ENCODE assay signal across 1 cellular context in the genomic region with DNA sequence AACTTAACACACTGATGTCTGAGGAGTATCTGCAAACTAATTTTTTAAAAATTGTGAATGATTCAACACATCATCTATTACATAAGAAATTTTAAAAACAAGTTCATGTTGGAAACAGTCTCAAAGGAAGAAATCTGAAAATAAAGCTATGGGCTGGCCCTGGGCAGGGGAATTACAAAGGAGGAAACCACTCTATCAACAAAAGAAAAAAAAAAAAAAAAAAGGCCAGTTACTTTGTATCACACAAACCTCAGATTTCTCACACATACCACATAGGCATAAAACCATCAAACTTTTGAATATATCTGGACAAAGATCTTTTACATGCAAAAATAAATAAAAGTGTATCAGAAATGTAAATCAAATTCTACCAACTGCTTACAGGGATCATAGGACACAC.
TF ChIP-seq lines count a peak whose summit lies in the region.

No MANE protein-coding gene starts in this region.

TF ChIP-seq in HCT116, 20 proteins besides CTCF, POLR2A, EP300 and RAD21 (continued from another document):
- no peak for TF ChIP-seq POLR2AphosphoS5 (IDR thresholded peaks at IDR 0.05; ENCODE audit: low read depth, low read length)
- no peak for TF ChIP-seq EZH2phosphoT487 (IDR thresholded peaks at IDR 0.05; ENCODE audit: borderline replicate concordance)
- TF ChIP-seq SP1 (IDR thresholded peaks at IDR 0.05; ENCODE audit: low read depth) = no peak
- TF ChIP-seq, protein P1, sequence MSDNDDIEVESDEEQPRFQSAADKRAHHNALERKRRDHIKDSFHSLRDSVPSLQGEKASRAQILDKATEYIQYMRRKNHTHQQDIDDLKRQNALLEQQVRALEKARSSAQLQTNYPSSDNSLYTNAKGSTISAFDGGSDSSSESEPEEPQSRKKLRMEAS (IDR thresholded peaks at IDR 0.05) = no peak
- no peak for TF ChIP-seq ZNF274 (IDR thresholded peaks at IDR 0.05; ENCODE audit: low read depth, low read length)
- no peak for TF ChIP-seq EGR1 (IDR thresholded peaks at IDR 0.05; ENCODE audit: low read depth)
- TF ChIP-seq CEBPB (IDR thresholded peaks at IDR 0.05; ENCODE audit: low read depth) = no peak
- no peak for TF ChIP-seq YY1 (IDR thresholded peaks at IDR 0.05; ENCODE audit: extremely low read depth, insufficient replicate concordance, low read depth, low read length)
- TF ChIP-seq FOSL1 (IDR thresholded peaks at IDR 0.05; ENCODE audit: low read depth) = no peak
- TF ChIP-seq ELF1 (IDR thresholded peaks at IDR 0.05; ENCODE audit: borderline replicate concordance, low read depth) = no peak
- no peak for TF ChIP-seq TCF7L2 (IDR thresholded peaks at IDR 0.05; ENCODE audit: borderline replicate concordance, extremely low read depth, insufficient read depth, insufficient read length)
- no peak for TF ChIP-seq SIN3A (IDR thresholded peaks at IDR 0.05; ENCODE audit: low read depth)
